Comparison of ENCODE assay signal across 8 cellular contexts in genomic region chr1:91523462-91523861, GRCh38. TPM values are rescaled to one million over a fixed set of nuclear protein-coding genes. Genes with fewer than 3 reads are reported as not detected.
DNase-seq lines count a peak whose midpoint lies in the region; ATAC-seq, FAIRE-seq and TF ChIP-seq lines count a peak whose summit lies in the region.

No MANE protein-coding gene starts in this region.

- intact Hi-C loops in sigmoid colon (cut with DNase I) = no loop called here

- no peaks in the 10 kb centered on the region for H3K27me3 Mint-ChIP-seq in activated naive CD8-positive, alpha-beta T cell treated with anti-CD3 and anti-CD28 coated beads for 36 hours

- no peaks in the 10 kb centered on the region for H3K9me3 Mint-ChIP-seq in activated naive CD8-positive, alpha-beta T cell treated with anti-CD3 and anti-CD28 coated beads for 36 hours

- in situ Hi-C loops in ACHN (cut with HindIII; ENCODE audit: low pct_ligation_motif_present, low pct_unique_long_range_greater_than_20kb, low sequenced_read_pairs) = no loop called here

- H3K27me3 ChIP-seq in sigmoid colon = no peaks in the 10 kb centered on the region

- H3K4me1 ChIP-seq in sigmoid colon = peaks cover 0 to 49% (median 15%) of the 10 kb centered on the region in 4 donors

- ATAC-seq in HG03039 (IDR thresholded peaks at IDR 0.05; ENCODE audit: unreplicated experiment) = peak; percentile 97

- peaks cover 31% of the 10 kb centered on the region for H3K36me3 Mint-ChIP-seq in activated naive CD8-positive, alpha-beta T cell treated with anti-CD3 and anti-CD28 coated beads for 36 hours

- H3K4me3 ChIP-seq in sigmoid colon = no peak overlapping the region

- H3K27ac ChIP-seq in sigmoid colon = no peak overlapping the region

- WGBS in sigmoid colon, 2 donors = 17 to 65% methylated on average over 1 of the region's 1 CpG

- TF ChIP-seq EP300 in sigmoid colon (IDR thresholded peaks at IDR 0.05) = no peak

- TF ChIP-seq POLR2A in sigmoid colon (IDR thresholded peaks at IDR 0.05) = no peak

- no peak overlapping the region for H3K4me3 Mint-ChIP-seq in activated naive CD8-positive, alpha-beta T cell treated with anti-CD3 and anti-CD28 coated beads for 36 hours

- peaks cover 27% of the 10 kb centered on the region for H3K4me1 Mint-ChIP-seq in activated naive CD8-positive, alpha-beta T cell treated with anti-CD3 and anti-CD28 coated beads for 36 hours

- no peak for TF ChIP-seq CTCF in sigmoid colon (IDR thresholded peaks at IDR 0.05)

- no peaks in the 10 kb centered on the region for H3K36me3 ChIP-seq in sigmoid colon

- FAIRE-seq in GM19239 (lab: Jason Lieb, UNC) (peak; percentile 72), frontal cortex (lab: Jason Lieb, UNC) (no peak)

- DNase-seq in ACHN (peak; percentile 70), GM19239 (ENCODE audit: insufficient read length, low spot score) (no peak), frontal cortex (ENCODE audit: low spot score in 2 of 2) (no peak), hepatic stellate cell (ENCODE audit: low spot score) (no peak), ecto neural progenitor cell (ENCODE audit: low spot score) (no peak), sigmoid colon (no peak)
- DNase-seq in activated naive CD8-positive, alpha-beta T cell treated with anti-CD3 and anti-CD28 coated beads for 36 hours = peak; percentile 43

- H3K27ac Mint-ChIP-seq in activated naive CD8-positive, alpha-beta T cell treated with anti-CD3 and anti-CD28 coated beads for 36 hours = no peak overlapping the region

- no peaks in the 10 kb centered on the region for H3K9me3 ChIP-seq in sigmoid colon

RNA-seq across cellular contexts. Expression of gene CDC7, which starts 22.8 kb away (rescaled TPM):
- total RNA-seq in activated naive CD8-positive, alpha-beta T cell treated with anti-CD3 and anti-CD28 coated beads for 36 hours = 10 to 100 TPM; 25.7 to 26.0 TPM
- total RNA-seq in frontal cortex (24.9 TPM), sigmoid colon (1 to 10 TPM in 3 of 4 donors, under 1 TPM in 1; 0.36 to 5.0 (median 2.1) TPM)
- 1 to 10 TPM in 2 of 3 donors, under 1 TPM in 1; 0.60 to 5.1 (median 1.4) TPM for polyA plus RNA-seq in sigmoid colon

Comparison
In these comparisons a context has a peak if more than half of its experiments do, and no peak if none do; other contexts are left out.
1. DNase-seq: peak in ACHN (single experiment) and activated naive CD8-positive, alpha-beta T cell treated with anti-CD3 and anti-CD28 coated beads for 36 hours (single experiment); none in GM19239 (single experiment), frontal cortex (0 of 2), hepatic stellate cell (single experiment), ecto neural progenitor cell (single experiment) and sigmoid colon (single experiment).